Comparison of ENCODE assay signal across 8 cellular contexts in genomic region chr19:1027020-1027952, GRCh38. TPM values are rescaled to one million over a fixed set of nuclear protein-coding genes. Genes with fewer than 3 reads are reported as not detected.
A peak's percentile ranks its signal among the peaks of the same experiment; 100 is the strongest.
DNase-seq lines count a peak whose midpoint lies in the region; ATAC-seq and TF ChIP-seq lines count a peak whose summit lies in the region.

No MANE protein-coding gene starts in this region.

- H3K9me3 Mint-ChIP-seq in activated CD4-positive, alpha-beta T cell treated with anti-CD3 and anti-CD28 coated beads, Interleukin-2, amount 10 ng/mL, durations not matched to agents 7 days and 5 days, result no peaks in the 10 kb centered on the region

- peak overlapping the region; percentile 98 for H3K4me3 Mint-ChIP-seq in activated CD4-positive, alpha-beta T cell treated with anti-CD3 and anti-CD28 coated beads, Interleukin-2, amount 10 ng/mL, durations not matched to agents 7 days and 5 days

- H3K27ac Mint-ChIP-seq in activated CD4-positive, alpha-beta T cell treated with anti-CD3 and anti-CD28 coated beads, Interleukin-2, amount 10 ng/mL, durations not matched to agents 7 days and 5 days, result peak overlapping the region; percentile 93

- H3K9me3 ChIP-seq in SJCRH30 (replicated peaks) (no peaks in the 10 kb centered on the region), duodenal mucosa (ENCODE audit: control insufficient read depth in 1 of 2, low read length in 2 of 2) (no peaks in the 10 kb centered on the region), mucosa of descending colon (no peaks in the 10 kb centered on the region), uterus (no peaks in the 10 kb centered on the region)

- TF ChIP-seq CTCF in mucosa of descending colon (IDR thresholded peaks at IDR 0.05) (no peak), uterus (IDR thresholded peaks at IDR 0.05) (no peak)

- H3K27me3 ChIP-seq in SJCRH30 (no peaks in the 10 kb centered on the region), duodenal mucosa (ENCODE audit: control insufficient read depth in 1 of 2, insufficient read depth in 2 of 2, low read length in 2 of 2) (no peaks in the 10 kb centered on the region), uterus (no peaks in the 10 kb centered on the region)

- intact Hi-C loops in mucosa of descending colon (cut with DNase I, micrococcal nuclease) (no loop called here), uterus (cut with DNase I; ENCODE audit: low total_unique reads) (no loop called here)

- CTCF ChIA-PET in activated CD4-positive, alpha-beta T cell treated with anti-CD3 and anti-CD28 coated beads, Interleukin-2, amount 10 ng/mL, durations not matched to agents 7 days and 5 days (lab: Charles Lee), result interaction anchor here (0.6 to 2.7 kb wide), 11 partner anchors 9 to 427 kb away, joined by 3 to 15 read pairs (median 4); no protein-coding TSS in a partner anchor

- peaks cover 16% of the 10 kb centered on the region for H3K36me3 ChIP-seq in SJCRH30
- H3K36me3 ChIP-seq in duodenal mucosa (ENCODE audit: control insufficient read depth in 1 of 2, insufficient read depth in 2 of 2, low read length in 2 of 2), result peaks cover 0 to 5% of the 10 kb centered on the region in 2 donors
- H3K36me3 ChIP-seq in mucosa of descending colon (ENCODE audit: low read depth), result no peaks in the 10 kb centered on the region
- H3K36me3 ChIP-seq in uterus, result no peaks in the 10 kb centered on the region

- H3K4me3 ChIP-seq in SJCRH30, result peak overlapping the region; percentile 97
- H3K4me3 ChIP-seq in duodenal mucosa (ENCODE audit: low read depth in 1 of 2, low read length in 2 of 2), result peak overlapping the region; percentile 72 to 78
- H3K4me3 ChIP-seq in mucosa of descending colon, result peak overlapping the region; percentile 81
- peak overlapping the region; percentile 85 to 89 for H3K4me3 ChIP-seq in uterus

- H3K27ac ChIP-seq in SJCRH30 (peak overlapping the region; percentile 79), duodenal mucosa (ENCODE audit: low read depth, low read length) (peak overlapping the region; percentile 85), uterus (peak overlapping the region; percentile 95)

- no peaks in the 10 kb centered on the region for H3K27me3 Mint-ChIP-seq in activated CD4-positive, alpha-beta T cell treated with anti-CD3 and anti-CD28 coated beads, Interleukin-2, amount 10 ng/mL, durations not matched to agents 7 days and 5 days

- peaks cover 24% of the 10 kb centered on the region for H3K4me1 Mint-ChIP-seq in activated CD4-positive, alpha-beta T cell treated with anti-CD3 and anti-CD28 coated beads, Interleukin-2, amount 10 ng/mL, durations not matched to agents 7 days and 5 days

- H3K36me3 Mint-ChIP-seq in activated CD4-positive, alpha-beta T cell treated with anti-CD3 and anti-CD28 coated beads, Interleukin-2, amount 10 ng/mL, durations not matched to agents 7 days and 5 days (ENCODE audit: low read depth), result peaks cover 25% of the 10 kb centered on the region

- ATAC-seq in mucosa of descending colon, result peak; percentile 38

- POLR2A ChIA-PET in activated CD4-positive, alpha-beta T cell treated with anti-CD3 and anti-CD28 coated beads, Interleukin-2, amount 10 ng/mL, durations not matched to agents 7 days and 5 days (lab: Charles Lee), result interaction anchor here (0.7 kb wide), 1 partner anchor 242 kb away, joined by 3 read pairs; the partner anchor contains the start of gene CIRBP

- no peak for TF ChIP-seq POLR2A in uterus (IDR thresholded peaks at IDR 0.05)

- H3K4me1 ChIP-seq in SJCRH30 (peaks cover 2% of the 10 kb centered on the region; the same call in 1 of the 2 replicates), duodenal mucosa (ENCODE audit: control insufficient read depth in 1 of 2, insufficient read depth in 2 of 2, low read length in 2 of 2) (peaks cover 0 to 32% of the 10 kb centered on the region in 2 donors), mucosa of descending colon (ENCODE audit: low read depth) (peaks cover 23% of the 10 kb centered on the region), uterus (peaks cover 0 to 6% of the 10 kb centered on the region in 2 donors)

- H3K9ac ChIP-seq in duodenal mucosa (ENCODE audit: low read depth in 1 of 2, low read length in 2 of 2), result peak overlapping the region; percentile 66 to 78

- peak; percentile 47 for DNase-seq in activated CD4-positive, alpha-beta T cell treated with anti-CD3 and anti-CD28 coated beads, Interleukin-2, amount 10 ng/mL, durations not matched to agents 7 days and 5 days
- no peak for DNase-seq in activated CD4-positive, alpha-beta T cell treated with anti-CD3 and anti-CD28 coated beads for 4 hours
- DNase-seq in SJCRH30 (peak; percentile 47 to 54), mucosa of descending colon (peak in 2 of 3 donors; percentile 65 to 67), uterus (no peak), GOT3 (lab: John Stamatoyannopoulos, UW) (no peak), AG08396 (ENCODE audit: low spot score) (no peak)

RNA-seq across cellular contexts. Expression of gene CNN2, which starts 0.9 kb away (rescaled TPM):
- 100 to 1,000 TPM; 558 to 580 TPM for total RNA-seq in activated CD4-positive, alpha-beta T cell treated with anti-CD3 and anti-CD28 coated beads, Interleukin-2, amount 10 ng/mL, durations not matched to agents 7 days and 5 days
- 87.2 and 91.4 TPM in 2 replicates for total RNA-seq in SJCRH30 (2014; rRNA removed; shearing (Covaris generic))
- total RNA-seq in mucosa of descending colon (10 to 100 TPM; 65.0 to 88.8 (median 84.7) TPM), uterus (100 to 1,000 TPM in 2 of 4 donors, 10 to 100 TPM in 2; 14.3 to 186 (median 88.5) TPM)

RNA-seq across cellular contexts. Expression of gene RNU6-2, which starts 6.0 kb away (rescaled TPM):
- total RNA-seq in activated CD4-positive, alpha-beta T cell treated with anti-CD3 and anti-CD28 coated beads, Interleukin-2, amount 10 ng/mL, durations not matched to agents 7 days and 5 days, result not detected
- not detected in 2 replicates for total RNA-seq in SJCRH30 (2014; rRNA removed; shearing (Covaris generic))
- total RNA-seq in mucosa of descending colon (not detected), uterus (not detected)

RNA-seq across cellular contexts. Expression of gene TMEM259, which starts 6.4 kb away (rescaled TPM):
- total RNA-seq in activated CD4-positive, alpha-beta T cell treated with anti-CD3 and anti-CD28 coated beads, Interleukin-2, amount 10 ng/mL, durations not matched to agents 7 days and 5 days, result 100 to 1,000 TPM; 183 to 195 TPM
- 61.0 and 66.8 TPM in 2 replicates for total RNA-seq in SJCRH30 (2014; rRNA removed; shearing (Covaris generic))
- total RNA-seq in mucosa of descending colon (100 to 1,000 TPM; 185 to 199 (median 190) TPM), uterus (100 to 1,000 TPM in 1 of 4 donors, 10 to 100 TPM in 3; 47.4 to 164 (median 56.9) TPM)

RNA-seq across cellular contexts. Expression of gene ABCA7, which starts 12.6 kb away (rescaled TPM):
- total RNA-seq in activated CD4-positive, alpha-beta T cell treated with anti-CD3 and anti-CD28 coated beads, Interleukin-2, amount 10 ng/mL, durations not matched to agents 7 days and 5 days, result 10 to 100 TPM; 75.9 to 87.5 TPM
- total RNA-seq in SJCRH30 (2014; rRNA removed; shearing (Covaris generic)), result 7.8 and 11.0 TPM in 2 replicates
- total RNA-seq in mucosa of descending colon (10 to 100 TPM; 23.5 to 25.6 (median 25.6) TPM), uterus (10 to 100 TPM in 1 of 4 donors, 1 to 10 TPM in 2, under 1 TPM in 1; 0.59 to 10.4 (median 2.7) TPM)

RNA-seq across cellular contexts. Expression of gene GRIN3B, which starts 27.1 kb away (rescaled TPM):
- total RNA-seq in activated CD4-positive, alpha-beta T cell treated with anti-CD3 and anti-CD28 coated beads, Interleukin-2, amount 10 ng/mL, durations not matched to agents 7 days and 5 days, result not detected
- not detected in 2 replicates for total RNA-seq in SJCRH30 (2014; rRNA removed; shearing (Covaris generic))
- total RNA-seq in mucosa of descending colon, result not detected
- under 1 TPM in 1 of 4 donors, not detected in 3; 0.48 TPM for total RNA-seq in uterus

Comparison
In these comparisons a context has a peak if more than half of its experiments do, and no peak if none do; other contexts are left out.
1. DNase-seq: peak in activated CD4-positive, alpha-beta T cell treated with anti-CD3 and anti-CD28 coated beads, Interleukin-2, amount 10 ng/mL, durations not matched to agents 7 days and 5 days (single experiment), SJCRH30 (2 of 2) and mucosa of descending colon (2 of 3); none in activated CD4-positive, alpha-beta T cell treated with anti-CD3 and anti-CD28 coated beads for 4 hours (0 of 2), uterus (0 of 2), GOT3 (single experiment) and AG08396 (single experiment).
2. Peak in every context shown above with its lines, with median percentiles within 50 percentile points of each other: H3K27ac ChIP-seq and H3K4me3 ChIP-seq.